36 cellular contexts compared by ENCODE assay signal in genomic region chr1:220450927-220451326, GRCh38.
"Had no signal": no experiment of that assay in that cellular context is flagged by ENCODE, and none has a peak within 500 bp of the region (broad histone marks: within the 10 kb centered on the region; RNA-seq: fewer than 3 reads in every experiment).

No MANE protein-coding gene starts in this region.

- H3K36me3 ChIP-seq: Peyer's patch had no signal

- H3K4me1 ChIP-seq: Peyer's patch had no signal

- H3K27me3 ChIP-seq: Peyer's patch had no signal

- H3K9me3 ChIP-seq: Peyer's patch had no signal

- FAIRE-seq: bronchial epithelial cell had no signal

- H3K27ac ChIP-seq: Peyer's patch, VCaP had no signal

- H3K4me3 ChIP-seq: Peyer's patch had no signal

- DNase-seq: activated B cell treated with CpG ODN at 0.5 μM for 24 hours; activated CD4-positive, alpha-beta memory T cell treated with anti-CD3 and anti-CD28 coated beads for 36 hours; activated CD4-positive, alpha-beta T cell treated with anti-CD3 and anti-CD28 coated beads for 4 hours; activated CD4-positive, alpha-beta T cell treated with anti-CD3 and anti-CD28 coated beads, Interleukin-2, amount 50 U/mL, for 1 hour; activated CD4-positive, CD25-positive, alpha-beta regulatory T cell treated with anti-CD3 and anti-CD28 coated beads, Interleukin-2, amount 50 U/mL, for 72 hours; activated CD8-positive, alpha-beta memory T cell treated with anti-CD3 and anti-CD28 coated beads, Interleukin-2, amount 50 U/mL, for 4 hours; activated effector memory CD4-positive, alpha-beta T cell treated with Interleukin-2 at 50 U/mL for 16 hours; activated naive CD4-positive, alpha-beta T cell treated with anti-CD3 and anti-CD28 coated beads, Interleukin-2, amount 10 ng/mL, durations not matched to agents 7 days and 5 days; activated naive CD8-positive, alpha-beta T cell treated with anti-CD3 and anti-CD28 coated beads, Interleukin-2, amount 50 U/mL, for 24 hours; activated T-cell treated with anti-CD3 and anti-CD28 coated beads for 4 hours; activated T-cell treated with anti-CD3 and anti-CD28 coated beads, Interleukin-2, amount 50 U/mL, for 4 hours; anterior cingulate cortex; central memory CD4-positive, alpha-beta T cell; Karpas-422; KBM-7; NCI-H1048; NCI-H1105 treated with DMSO at 0.1 percent for 48 hours; NCI-H1436; NCI-H1694; NCI-H1930; NCI-H2081 treated with DMSO at 0.1 percent for 48 hours; NCI-H226; NCI-H446 treated with DMSO at 0.1 percent for 48 hours; NCI-H524; NCI-H69; NK-92 treated with Interleukin-12 subunit alpha and Interleukin-12 subunit beta, amount 100 ng/mL, for 24 hours; PC-3; RPMI8226; SIG-M5; SW 1271; T-helper 1 cell; T-helper 2 cell; T-helper 9 cell had no signal

- ATAC-seq: activated naive CD8-positive, alpha-beta T cell treated with anti-CD3 and anti-CD28 coated beads, Interleukin-2, amount 50 U/mL, for 24 hours; activated T-cell treated with anti-CD3 and anti-CD28 coated beads, Interleukin-2, amount 50 U/mL, for 4 hours; PC-3 had no signal
